Comparison of ENCODE assay signal across 25 cellular contexts in the genomic region with DNA sequence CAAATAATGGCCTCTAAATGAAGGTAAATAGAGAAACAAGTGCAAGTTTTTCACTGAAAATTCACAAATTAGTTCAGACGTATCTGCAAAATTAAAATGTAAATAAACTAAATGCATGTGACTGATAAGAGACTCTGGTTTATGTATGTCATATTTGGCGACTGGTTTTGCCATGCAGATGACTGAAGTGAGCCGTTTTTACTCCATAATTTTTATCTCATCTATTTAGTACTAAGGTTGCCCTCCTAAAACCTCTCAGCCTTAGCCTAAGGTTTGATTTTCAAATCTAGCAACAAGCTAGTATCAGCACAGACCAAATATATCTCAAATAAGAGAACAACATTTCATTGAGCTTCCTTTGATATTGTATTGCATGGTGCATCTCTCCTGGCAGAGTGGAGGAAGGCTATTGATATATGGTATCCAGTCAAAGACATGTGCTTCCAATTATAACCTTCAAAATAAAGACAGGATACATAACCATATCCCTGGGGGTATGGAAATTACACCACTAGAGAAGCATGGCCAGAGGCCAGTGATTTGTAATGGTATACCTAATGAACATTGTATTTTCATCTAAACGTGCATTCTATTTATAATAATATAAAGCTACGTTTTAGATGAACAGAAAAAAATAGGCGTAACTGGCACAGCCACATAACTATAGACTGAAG.
"Had no signal": no experiment of that assay in that cellular context is flagged by ENCODE, and none has a peak within 500 bp of the region (broad histone marks: within the 10 kb centered on the region; RNA-seq: fewer than 3 reads in every experiment).

No MANE protein-coding gene starts in this region.

- ATAC-seq: effector memory CD8-positive, alpha-beta T cell; gastrocnemius medialis; left lung; psoas muscle; upper lobe of right lung had no signal

- DNase-seq: activated CD4-positive, alpha-beta memory T cell treated with anti-CD3 and anti-CD28 coated beads, Interleukin-2, amount 10 ng/mL, durations not matched to agents 7 days and 5 days; activated CD4-positive, alpha-beta T cell treated with anti-CD3 and anti-CD28 coated beads, Interleukin-2, amount 10 ng/mL, durations not matched to agents 7 days and 5 days; activated CD4-positive, CD25-positive, alpha-beta regulatory T cell treated with anti-CD3 and anti-CD28 coated beads, Interleukin-2, amount 50 U/mL, for 72 hours; activated CD8-positive, alpha-beta memory T cell treated with anti-CD3 and anti-CD28 coated beads, Interleukin-2, amount 50 U/mL, for 48 hours; activated gamma-delta T cell; activated naive CD4-positive, alpha-beta T cell treated with anti-CD3 and anti-CD28 coated beads, Interleukin-2, amount 50 U/mL, for 16 hours; activated T-cell treated with anti-CD3 and anti-CD28 coated beads, Interleukin-2, amount 50 U/mL, for 24 hours; amygdala; caudate nucleus; cortex of kidney; effector memory CD8-positive, alpha-beta T cell; gastrocnemius medialis; glutamatergic neuron; left lung; nephron progenitor cell; ovary; psoas muscle; spleen; stimulated activated naive CD4-positive, alpha-beta T cell; T-helper 2 cell; tibial artery; upper lobe of right lung had no signal

- H3K36me3 ChIP-seq: gastrocnemius medialis, left lung, neutrophil, ovary, spleen, suprapubic skin, tibial artery, upper lobe of right lung had no signal

- H3K4me3 ChIP-seq: gastrocnemius medialis, left lung, lung, ovary, psoas muscle, spleen, suprapubic skin, tibial artery, upper lobe of right lung had no signal

- H3K9me3 ChIP-seq: gastrocnemius medialis, left lung, neutrophil, ovary, psoas muscle, spleen, suprapubic skin, tibial artery, upper lobe of right lung had no signal

- H3K27ac ChIP-seq: gastrocnemius medialis, left lung, neutrophil, ovary, psoas muscle, spleen, suprapubic skin, tibial artery, upper lobe of right lung had no signal
